Comparison of ENCODE assay signal across 9 cellular contexts in genomic region chr19:49469828-49470614, GRCh38. TPM values are rescaled to one million over a fixed set of nuclear protein-coding genes. Genes with fewer than 3 reads are reported as not detected.
DNase-seq lines count a peak whose midpoint lies in the region; ATAC-seq, FAIRE-seq and TF ChIP-seq lines count a peak whose summit lies in the region.
"Had no signal": no experiment of that assay in that cellular context is flagged by ENCODE, and none has a peak within 500 bp of the region (broad histone marks: within the 10 kb centered on the region; RNA-seq: fewer than 3 reads in every experiment).

No MANE protein-coding gene starts in this region.

- no peak overlapping the region for H3K14ac ChIP-seq in mesenchymal stem cell (ENCODE audit: low read length in 2 of 2)

- no peak overlapping the region for H3K4ac ChIP-seq in mesenchymal stem cell (ENCODE audit: low read depth in 1 of 2, low read length in 2 of 2)

- peaks cover 10% of the 10 kb centered on the region for H3K4me1 ChIP-seq in A549
- H3K4me1 ChIP-seq in mesenchymal stem cell (ENCODE audit: control insufficient read depth, insufficient read depth, low read depth, low read length): peaks cover 11% of the 10 kb centered on the region

- TF ChIP-seq RAD21 in A549 (conservative IDR thresholded peaks at IDR 0.05 in 1 of 2, IDR thresholded peaks at IDR 0.05 in 1 of 2): peak in 1 of 2 experiments; percentile 51; a peak in 2 of 5 replicates

- no peak overlapping the region for H3K9ac ChIP-seq in mesenchymal stem cell (ENCODE audit: low read length)

- H3K4me3 Mint-ChIP-seq in activated T-cell treated with anti-CD3 and anti-CD28 coated beads, Interleukin-2, amount 50 U/mL, for 24 hours: peak overlapping the region; percentile 48
- no peak overlapping the region for H3K4me3 Mint-ChIP-seq in progenitor cell of endocrine pancreas (ENCODE audit: low read depth)

- H3K9me3 ChIP-seq in A549 (no peaks in the 10 kb centered on the region), mesenchymal stem cell (ENCODE audit: control insufficient read depth, low read length) (no peaks in the 10 kb centered on the region)

- no peaks in the 10 kb centered on the region for H3K27me3 Mint-ChIP-seq in activated T-cell treated with anti-CD3 and anti-CD28 coated beads, Interleukin-2, amount 50 U/mL, for 24 hours
- peaks cover 5% of the 10 kb centered on the region for H3K27me3 Mint-ChIP-seq in progenitor cell of endocrine pancreas

- no peak overlapping the region for H2AFZ ChIP-seq in mesenchymal stem cell (ENCODE audit: low read depth, low read length)

- H3K4me3 ChIP-seq in A549 (no peak overlapping the region), mesenchymal stem cell (ENCODE audit: insufficient read depth in 1 of 2, low read depth in 1 of 2, low read length in 2 of 2) (no peak overlapping the region)
- H3K4me3 ChIP-seq in Jurkat, Clone E6-1 (ENCODE audit: low read length): no peak overlapping the region

- peaks cover 0 to 7% of the 10 kb centered on the region in 2 experiments for H3K27me3 ChIP-seq in mesenchymal stem cell (ENCODE audit: control insufficient read depth in 1 of 2, insufficient read depth in 1 of 2, low read length in 2 of 2)

- peaks cover 3 to 42% of the 10 kb centered on the region in 2 experiments for H3K36me3 ChIP-seq in mesenchymal stem cell (ENCODE audit: control insufficient read depth in 1 of 2, insufficient read depth in 2 of 2, low read depth in 1 of 2, low read length in 2 of 2)

- H3K4me2 ChIP-seq in A549 (no peak overlapping the region), mesenchymal stem cell (ENCODE audit: low read length, poor library complexity, severe bottlenecking) (no peak overlapping the region)

- POLR2A ChIA-PET in A549 (lab: Yijun Ruan, JAX): interaction anchor here (0.7 to 3.5 kb wide), 3 partner anchors 9 to 18 kb away, joined by 4 to 11 read pairs (median 5); partner anchors contain the start of genes ALDH16A1 and RPL13A

- no peaks in the 10 kb centered on the region for H3K79me1 ChIP-seq in mesenchymal stem cell (replicated peaks; ENCODE audit: low read length, poor library complexity, severe bottlenecking)

- peaks cover 44% of the 10 kb centered on the region for H3K36me3 Mint-ChIP-seq in activated T-cell treated with anti-CD3 and anti-CD28 coated beads, Interleukin-2, amount 50 U/mL, for 24 hours (ENCODE audit: low read depth)
- H3K36me3 Mint-ChIP-seq in progenitor cell of endocrine pancreas (ENCODE audit: insufficient read depth): peaks cover 4% of the 10 kb centered on the region

- DNase-seq in A549 (ENCODE audit: low read depth in 1 of 2, low spot score in 1 of 2) (peak in 1 of 2 experiments; percentile 49), mesenchymal stem cell (peak; percentile 42), progenitor cell of endocrine pancreas (ENCODE audit: low spot score, unreplicated experiment) (no peak), retina (no peak), NCI-H1417 treated with DMSO at 0.1 percent for 48 hours (lab: John Stamatoyannopoulos, UW) (no peak)
- peak; percentile 58 for DNase-seq in Jurkat, Clone E6-1 (ENCODE audit: low read depth, low spot score)
- peak; percentile 85 for DNase-seq in activated T-cell treated with anti-CD3 and anti-CD28 coated beads, Interleukin-2, amount 50 U/mL, for 24 hours

- H2BK5ac ChIP-seq in mesenchymal stem cell (ENCODE audit: low read depth, low read length, poor library complexity, severe bottlenecking): no peak overlapping the region

- ATAC-seq in A549: peak; percentile 20 to 26; a peak in 1 of 6 replicates
- ATAC-seq in GM19025 (IDR thresholded peaks at IDR 0.05; ENCODE audit: low read depth, unreplicated experiment): peak; percentile 51

- TF ChIP-seq CTCF in A549 (IDR thresholded peaks at IDR 0.05) (peak; percentile 37), progenitor cell of endocrine pancreas (IDR thresholded peaks at IDR 0.05; ENCODE audit: unreplicated experiment) (no peak)

- no peak overlapping the region for H4K91ac ChIP-seq in mesenchymal stem cell (ENCODE audit: low read length)

- H2BK15ac ChIP-seq in mesenchymal stem cell (ENCODE audit: low read depth, poor library complexity, severe bottlenecking): no peak overlapping the region

- H3K9me3 Mint-ChIP-seq in activated T-cell treated with anti-CD3 and anti-CD28 coated beads, Interleukin-2, amount 50 U/mL, for 24 hours: no peaks in the 10 kb centered on the region
- no peaks in the 10 kb centered on the region for H3K9me3 Mint-ChIP-seq in progenitor cell of endocrine pancreas (ENCODE audit: low read depth)

- H2BK120ac ChIP-seq in mesenchymal stem cell (ENCODE audit: low read depth, low read length): no peak overlapping the region

- no peak overlapping the region for H3K27ac ChIP-seq in A549
- H3K27ac ChIP-seq in mesenchymal stem cell (ENCODE audit: low read length, poor library complexity, severe bottlenecking): no peak overlapping the region

- CTCF ChIA-PET in A549 (lab: Yijun Ruan, JAX): interaction anchor here (0.5 to 5.5 kb wide), 14 partner anchors 9 to 1194 kb away, joined by 3 to 87 read pairs (median 3); partner anchors contain the start of genes ALDH16A1 and PIH1D1

- H2AK5ac ChIP-seq in mesenchymal stem cell (ENCODE audit: low read length, severe bottlenecking): no peak overlapping the region

- TF ChIP-seq POLR2A in A549 (IDR thresholded peaks at IDR 0.05; ENCODE audit: low read length): no peak

- WGBS in A549 (ENCODE audit: missing lambda C conversion rate): 92% methylated on average over 25 of the region's 25 CpGs
- WGBS in mesenchymal stem cell: 96% methylated on average over 25 of the region's 25 CpGs

- H2BK12ac ChIP-seq in mesenchymal stem cell (ENCODE audit: low read length in 2 of 2): peak overlapping the region in 1 of 2 experiments; percentile 24

- no peak for FAIRE-seq in A549 (lab: Jason Lieb, UNC)
- FAIRE-seq: endothelial cell of umbilical vein had no signal

- no peak overlapping the region for H3K23ac ChIP-seq in mesenchymal stem cell (ENCODE audit: low read length in 2 of 2)

- peak overlapping the region; percentile 85 for H3K27ac Mint-ChIP-seq in activated T-cell treated with anti-CD3 and anti-CD28 coated beads, Interleukin-2, amount 50 U/mL, for 24 hours
- H3K27ac Mint-ChIP-seq in progenitor cell of endocrine pancreas: no peak overlapping the region

- H4K8ac ChIP-seq in mesenchymal stem cell (ENCODE audit: low read length): no peak overlapping the region

- H3K18ac ChIP-seq in mesenchymal stem cell (ENCODE audit: low read depth in 1 of 2, low read length in 2 of 2): no peak overlapping the region

- peaks cover 51% of the 10 kb centered on the region for H3K4me1 Mint-ChIP-seq in activated T-cell treated with anti-CD3 and anti-CD28 coated beads, Interleukin-2, amount 50 U/mL, for 24 hours (ENCODE audit: low read depth)
- no peaks in the 10 kb centered on the region for H3K4me1 Mint-ChIP-seq in progenitor cell of endocrine pancreas (ENCODE audit: low read depth)

- TF ChIP-seq EP300 in A549 (IDR thresholded peaks at IDR 0.05): no peak

RNA-seq across cellular contexts. Expression of gene FLT3LG, which starts 4.0 kb away (rescaled TPM):
- polyA plus RNA-seq in A549 (2011; rRNA removed): 0.42 and 0.58 TPM in 2 replicates
- polyA plus RNA-seq in A549 (2012; cell fraction: cytosol; rRNA removed): 0.75 and 1.4 TPM in 2 replicates
- polyA plus RNA-seq in A549 (2012; cell fraction: nucleus; rRNA removed): 1.9 and 2.2 TPM in 2 replicates
- polyA plus RNA-seq in A549 (2017; fragmentation: RNase III; extraction: RNeasy Plus Mini Kit Qiagen cat#74134 plus additional on column Dnase treatment): 0.99 to 1.2 TPM (median 1.0 TPM) in 3 replicates
- polyA minus RNA-seq in A549 (2011; rRNA and poly(A)+ RNA removed): 0.41 and 0.92 TPM in 2 replicates
- polyA plus RNA-seq in Jurkat, Clone E6-1 (2012; ENCODE audit: insufficient read depth, insufficient read length): 14.7 TPM
- 11.9 TPM for polyA plus RNA-seq in mesenchymal stem cell (2013, experiment 1 of 2)
- polyA plus RNA-seq in mesenchymal stem cell (2013, experiment 2 of 2): 12.5 TPM
- total RNA-seq in progenitor cell of endocrine pancreas: 0.96 and 1.1 TPM in 2 replicates

RNA-seq across cellular contexts. Expression of gene ALDH16A1, which starts 17.0 kb away (rescaled TPM):
- polyA plus RNA-seq in A549 (2011; rRNA removed) (9.7 and 10.2 TPM in 2 replicates), A549 (2017; fragmentation: RNase III; extraction: RNeasy Plus Mini Kit Qiagen cat#74134 plus additional on column Dnase treatment) (19.9 to 23.0 TPM (median 23.0 TPM) in 3 replicates)
- polyA plus RNA-seq in A549 (2012; cell fraction: cytosol; rRNA removed): 29.9 and 37.0 TPM in 2 replicates
- polyA plus RNA-seq in A549 (2012; cell fraction: nucleus; rRNA removed): 94.1 and 133 TPM in 2 replicates
- polyA minus RNA-seq in A549 (2011; rRNA and poly(A)+ RNA removed): 9.3 and 10.6 TPM in 2 replicates
- 27.4 TPM for polyA plus RNA-seq in Jurkat, Clone E6-1 (2012; ENCODE audit: insufficient read depth, insufficient read length)
- 7.6 TPM for polyA plus RNA-seq in mesenchymal stem cell (2013, experiment 1 of 2)
- 6.8 TPM for polyA plus RNA-seq in mesenchymal stem cell (2013, experiment 2 of 2)
- total RNA-seq in progenitor cell of endocrine pancreas: 44.2 and 46.0 TPM in 2 replicates

RNA-seq across cellular contexts. Expression of gene RPL13A, which starts 17.4 kb away (rescaled TPM):
- polyA plus RNA-seq in A549 (2011; rRNA removed) (5,391 and 5,410 TPM in 2 replicates), A549 (2017; fragmentation: RNase III; extraction: RNeasy Plus Mini Kit Qiagen cat#74134 plus additional on column Dnase treatment) (3,383 to 3,595 TPM (median 3,438 TPM) in 3 replicates)
- 6,169 and 7,252 TPM in 2 replicates for polyA plus RNA-seq in A549 (2012; cell fraction: cytosol; rRNA removed)
- 3,653 and 3,684 TPM in 2 replicates for polyA plus RNA-seq in A549 (2012; cell fraction: nucleus; rRNA removed)
- 1,893 and 2,022 TPM in 2 replicates for polyA minus RNA-seq in A549 (2011; rRNA and poly(A)+ RNA removed)
- polyA plus RNA-seq in Jurkat, Clone E6-1 (2012; ENCODE audit: insufficient read depth, insufficient read length): 3,715 TPM
- polyA plus RNA-seq in mesenchymal stem cell (2013, experiment 1 of 2): 4,918 TPM
- polyA plus RNA-seq in mesenchymal stem cell (2013, experiment 2 of 2): 4,876 TPM
- 2,665 and 2,783 TPM in 2 replicates for total RNA-seq in progenitor cell of endocrine pancreas

RNA-seq across cellular contexts. Expression of gene PIH1D1, which starts 18.4 kb away (rescaled TPM):
- polyA plus RNA-seq in A549 (2011; rRNA removed) (74.1 and 89.7 TPM in 2 replicates), A549 (2017; fragmentation: RNase III; extraction: RNeasy Plus Mini Kit Qiagen cat#74134 plus additional on column Dnase treatment) (96.8 to 114 TPM (median 113 TPM) in 3 replicates)
- 92.0 and 116 TPM in 2 replicates for polyA plus RNA-seq in A549 (2012; cell fraction: cytosol; rRNA removed)
- 177 and 228 TPM in 2 replicates for polyA plus RNA-seq in A549 (2012; cell fraction: nucleus; rRNA removed)
- polyA minus RNA-seq in A549 (2011; rRNA and poly(A)+ RNA removed): 58.1 and 66.8 TPM in 2 replicates
- polyA plus RNA-seq in Jurkat, Clone E6-1 (2012; ENCODE audit: insufficient read depth, insufficient read length): 133 TPM
- 54.8 TPM for polyA plus RNA-seq in mesenchymal stem cell (2013, experiment 1 of 2)
- 53.7 TPM for polyA plus RNA-seq in mesenchymal stem cell (2013, experiment 2 of 2)
- total RNA-seq in progenitor cell of endocrine pancreas: 125 TPM in 2 replicates

RNA-seq across cellular contexts. Expression of gene RPS11, which starts 26.2 kb away (rescaled TPM):
- polyA plus RNA-seq in A549 (2011; rRNA removed) (2,624 and 3,014 TPM in 2 replicates), A549 (2017; fragmentation: RNase III; extraction: RNeasy Plus Mini Kit Qiagen cat#74134 plus additional on column Dnase treatment) (3,721 to 3,877 TPM (median 3,793 TPM) in 3 replicates)
- 5,125 and 7,098 TPM in 2 replicates for polyA plus RNA-seq in A549 (2012; cell fraction: cytosol; rRNA removed)
- polyA plus RNA-seq in A549 (2012; cell fraction: nucleus; rRNA removed): 2,789 and 3,629 TPM in 2 replicates
- polyA minus RNA-seq in A549 (2011; rRNA and poly(A)+ RNA removed): 1,828 and 2,481 TPM in 2 replicates
- polyA plus RNA-seq in Jurkat, Clone E6-1 (2012; ENCODE audit: insufficient read depth, insufficient read length): 3,956 TPM
- 3,021 TPM for polyA plus RNA-seq in mesenchymal stem cell (2013, experiment 1 of 2)
- 2,952 TPM for polyA plus RNA-seq in mesenchymal stem cell (2013, experiment 2 of 2)
- 2,272 and 2,377 TPM in 2 replicates for total RNA-seq in progenitor cell of endocrine pancreas

Comparison
In these comparisons a context has a peak if more than half of its experiments do, and no peak if none do; other contexts are left out.
1. DNase-seq: peak in Jurkat, Clone E6-1 (single experiment), activated T-cell treated with anti-CD3 and anti-CD28 coated beads, Interleukin-2, amount 50 U/mL, for 24 hours (single experiment) and mesenchymal stem cell (single experiment); none in progenitor cell of endocrine pancreas (single experiment), retina (single experiment) and NCI-H1417 treated with DMSO at 0.1 percent for 48 hours (single experiment).